Comparison of ENCODE assay signal across 8 cellular contexts in the genomic region with DNA sequence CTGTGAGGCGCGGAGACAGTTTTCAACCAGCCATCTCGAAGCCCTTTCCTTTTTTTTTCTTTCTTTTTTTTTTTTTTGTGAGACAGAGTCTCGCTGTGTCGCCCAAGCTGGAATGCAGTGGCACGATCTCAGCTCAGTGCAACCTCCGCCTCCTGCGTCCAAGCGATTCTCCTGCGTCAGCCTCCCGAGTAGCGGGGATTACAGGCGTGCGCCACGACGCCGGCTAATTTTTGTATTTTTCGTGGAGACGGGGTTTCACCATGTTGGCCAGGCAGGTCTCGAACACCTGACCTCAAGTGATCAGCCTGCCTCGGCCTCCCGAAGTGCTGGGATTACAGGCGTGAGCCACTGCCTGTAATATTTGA. TPM values are rescaled to one million over a fixed set of nuclear protein-coding genes. Genes with fewer than 3 reads are reported as not detected.
DNase-seq lines count a peak whose midpoint lies in the region; TF ChIP-seq lines count a peak whose summit lies in the region.
"Not testable (repeated sequence)": the region's sequence is repeated elsewhere in the genome, so short reads cannot be mapped to it uniquely, and the experiment has no call there.

No MANE protein-coding gene starts in this region.

- H3K79me2 ChIP-seq in mesendoderm (ENCODE audit: control insufficient read depth, insufficient read depth, low read length), result not testable (repeated sequence)

- not testable (repeated sequence) for H3K9me3 Mint-ChIP-seq in Calu3 (ENCODE audit: low read depth, unreplicated experiment); activated T-helper 2 cell treated with anti-CD3 and anti-CD28 coated beads, Interferon-gamma antibody, Interleukin-2, Interleukin-4, amounts not matched to agents 10 μg/mL and 5 μg/mL and 100 μg/mL, durations not matched to agents 14 hours and 24 hours and 36 hours; progenitor cell of endocrine pancreas (ENCODE audit: low read depth); type B pancreatic cell

- H3K23ac ChIP-seq in mesendoderm (ENCODE audit: low read length), result not testable (repeated sequence)

- H3K18ac ChIP-seq in mesendoderm (ENCODE audit: low read length), result not testable (repeated sequence)

- H2AK5ac ChIP-seq in mesendoderm (ENCODE audit: low read length), result not testable (repeated sequence)

- not testable (repeated sequence) for H3K56ac ChIP-seq in mesendoderm (ENCODE audit: low read length)

- no CpG with 5 or more reads among the region's 23 CpGs for WGBS in mesendoderm (ENCODE audit: extremely low coverage, insufficient coverage, low lambda C conversion rate)

- H3K4me3 Mint-ChIP-seq in Calu3 (ENCODE audit: low read depth, unreplicated experiment) (peak overlapping the region; percentile 84), progenitor cell of endocrine pancreas (ENCODE audit: low read depth) (peak overlapping the region; percentile 66), type B pancreatic cell (peak overlapping the region; percentile 93)
- H3K4me3 Mint-ChIP-seq in activated T-helper 2 cell treated with anti-CD3 and anti-CD28 coated beads, Interferon-gamma antibody, Interleukin-2, Interleukin-4, amounts not matched to agents 10 μg/mL and 5 μg/mL and 100 μg/mL, durations not matched to agents 14 hours and 24 hours and 36 hours (ENCODE audit: low read depth), result peak overlapping the region; percentile 62

- peaks cover 11% of the 10 kb centered on the region for H3K36me3 ChIP-seq in left ventricle myocardium inferior
- H3K36me3 ChIP-seq in mesendoderm (ENCODE audit: control insufficient read depth, insufficient read depth, low read length), result not testable (repeated sequence)

- not testable (repeated sequence) for TF ChIP-seq CTCF in Calu3 (IDR thresholded peaks at IDR 0.05; ENCODE audit: unreplicated experiment); dorsolateral prefrontal cortex (IDR thresholded peaks at IDR 0.05 in 54 of 56, conservative IDR thresholded peaks at IDR 0.05 in 2 of 56; ENCODE audit: low read depth in 1 of 56, partially characterized antibody in 56 of 56); left ventricle myocardium inferior (IDR thresholded peaks at IDR 0.05; ENCODE audit: borderline replicate concordance); progenitor cell of endocrine pancreas (IDR thresholded peaks at IDR 0.05; ENCODE audit: unreplicated experiment); type B pancreatic cell (conservative IDR thresholded peaks at IDR 0.05)

- not testable (repeated sequence) for H3K79me1 ChIP-seq in mesendoderm (ENCODE audit: low read length)

- H3K27ac Mint-ChIP-seq in Calu3 (ENCODE audit: unreplicated experiment) (peak overlapping the region; percentile 94), progenitor cell of endocrine pancreas (peak overlapping the region; percentile 48), type B pancreatic cell (peak overlapping the region; percentile 97)
- not testable (repeated sequence) for H3K27ac Mint-ChIP-seq in activated T-helper 2 cell treated with anti-CD3 and anti-CD28 coated beads, Interferon-gamma antibody, Interleukin-2, Interleukin-4, amounts not matched to agents 10 μg/mL and 5 μg/mL and 100 μg/mL, durations not matched to agents 14 hours and 24 hours and 36 hours

- not testable (repeated sequence) for H2BK15ac ChIP-seq in mesendoderm (replicated peaks; ENCODE audit: low read depth)

- H3K27ac ChIP-seq in dorsolateral prefrontal cortex (peak overlapping the region in 34 of 59 donors; percentile 21 to 92 (median 77)), left ventricle myocardium inferior (replicated peaks) (peak overlapping the region; percentile 98)
- H3K27ac ChIP-seq in mesendoderm (ENCODE audit: low read depth, low read length), result not testable (repeated sequence)

- TSS peak; percentile 77 for BruUV-seq in Calu3 (replicated peaks; lab: Mats Ljungman, UMichigan)

- DNase-seq in Calu3, result peak; percentile 17
- DNase-seq in RKO (ENCODE audit: low spot score), result peak; percentile 31
- not testable (repeated sequence) for DNase-seq in activated T-helper 2 cell treated with anti-CD3 and anti-CD28 coated beads, Interferon-gamma antibody, Interleukin-2, Interleukin-4, amounts not matched to agents 10 μg/mL and 5 μg/mL and 100 μg/mL, durations not matched to agents 14 hours and 24 hours and 36 hours (ENCODE audit: low spot score); mesendoderm; progenitor cell of endocrine pancreas (ENCODE audit: low spot score, unreplicated experiment); type B pancreatic cell (ENCODE audit: extremely low spot score, unreplicated experiment)
- DNase-seq in dorsolateral prefrontal cortex, result peak in 1 of 10 donors; percentile 44
- DNase-seq in left ventricle myocardium inferior, result peak; percentile 25

- peaks cover 50% of the 10 kb centered on the region for H3K36me3 Mint-ChIP-seq in Calu3 (ENCODE audit: insufficient read depth, unreplicated experiment)
- H3K36me3 Mint-ChIP-seq in activated T-helper 2 cell treated with anti-CD3 and anti-CD28 coated beads, Interferon-gamma antibody, Interleukin-2, Interleukin-4, amounts not matched to agents 10 μg/mL and 5 μg/mL and 100 μg/mL, durations not matched to agents 14 hours and 24 hours and 36 hours (ENCODE audit: low read depth); progenitor cell of endocrine pancreas (ENCODE audit: insufficient read depth); type B pancreatic cell: not testable (repeated sequence)

- H3K27me3 Mint-ChIP-seq in Calu3 (ENCODE audit: unreplicated experiment), result not testable (repeated sequence)
- H3K27me3 Mint-ChIP-seq in activated T-helper 2 cell treated with anti-CD3 and anti-CD28 coated beads, Interferon-gamma antibody, Interleukin-2, Interleukin-4, amounts not matched to agents 10 μg/mL and 5 μg/mL and 100 μg/mL, durations not matched to agents 14 hours and 24 hours and 36 hours (ENCODE audit: low read depth), result peaks cover 64% of the 10 kb centered on the region
- H3K27me3 Mint-ChIP-seq in progenitor cell of endocrine pancreas (peaks cover 84% of the 10 kb centered on the region), type B pancreatic cell (peaks cover 82% of the 10 kb centered on the region)

- H3K4ac ChIP-seq in mesendoderm (ENCODE audit: low read depth, low read length), result not testable (repeated sequence)

- H3K9me3 ChIP-seq in left ventricle myocardium inferior (replicated peaks), result not testable (repeated sequence)

- H4K8ac ChIP-seq in mesendoderm (ENCODE audit: low read depth, low read length), result not testable (repeated sequence)

- H4K5ac ChIP-seq in mesendoderm (ENCODE audit: low read length), result not testable (repeated sequence)

- H3K4me1 Mint-ChIP-seq in Calu3 (ENCODE audit: low read depth, unreplicated experiment) (peaks cover 45% of the 10 kb centered on the region), progenitor cell of endocrine pancreas (ENCODE audit: low read depth) (peaks cover 13% of the 10 kb centered on the region), type B pancreatic cell (ENCODE audit: unreplicated experiment) (peaks cover 15% of the 10 kb centered on the region)
- not testable (repeated sequence) for H3K4me1 Mint-ChIP-seq in activated T-helper 2 cell treated with anti-CD3 and anti-CD28 coated beads, Interferon-gamma antibody, Interleukin-2, Interleukin-4, amounts not matched to agents 10 μg/mL and 5 μg/mL and 100 μg/mL, durations not matched to agents 14 hours and 24 hours and 36 hours (ENCODE audit: low read depth)

- H3K4me2 ChIP-seq in mesendoderm (ENCODE audit: low read length), result peak overlapping the region; percentile 94

- H2BK120ac ChIP-seq in mesendoderm (ENCODE audit: low read depth, low read length), result not testable (repeated sequence)

- H3K4me3 ChIP-seq in dorsolateral prefrontal cortex (peak overlapping the region; percentile 44 to 89 (median 70)), left ventricle myocardium inferior (peak overlapping the region; percentile 77)
- not testable (repeated sequence) for H3K4me3 ChIP-seq in mesendoderm (ENCODE audit: low read length)

- intact Hi-C loops in Calu3 (cut with micrococcal nuclease; ENCODE audit: unreplicated experiment) (loop anchor here (5.0 kb wide), 1 partner anchor 262 kb away; no protein-coding TSS in a partner anchor), dorsolateral prefrontal cortex (cut with DNase I) (loop anchor here (2.0 to 10.0 kb wide), 2 partner anchors 144 to 146 kb away; no protein-coding TSS in a partner anchor)
- intact Hi-C loops in activated T-helper 2 cell treated with anti-CD3 and anti-CD28 coated beads, Interferon-gamma antibody, Interleukin-2, Interleukin-4, amounts not matched to agents 10 μg/mL and 5 μg/mL and 100 μg/mL, durations not matched to agents 14 hours and 24 hours and 36 hours (cut with micrococcal nuclease); left ventricle myocardium inferior (cut with micrococcal nuclease): not testable (repeated sequence)

- CTCF ChIA-PET in Calu3 (lab: Charles Lee), result not testable (repeated sequence)

- peaks cover 56% of the 10 kb centered on the region for H3K4me1 ChIP-seq in left ventricle myocardium inferior
- H3K4me1 ChIP-seq in mesendoderm (ENCODE audit: control insufficient read depth, low read depth, low read length), result not testable (repeated sequence)

- not testable (repeated sequence) for H2BK5ac ChIP-seq in mesendoderm (ENCODE audit: low read length)

- not testable (repeated sequence) for H3K9ac ChIP-seq in mesendoderm (ENCODE audit: low read length)

- H3K27me3 ChIP-seq in dorsolateral prefrontal cortex (peaks cover 0 to 20% (median 0%) of the 10 kb centered on the region in 45 donors), mesendoderm (ENCODE audit: insufficient read depth, low read length, poor library complexity) (peaks cover 12% of the 10 kb centered on the region)
- not testable (repeated sequence) for H3K27me3 ChIP-seq in left ventricle myocardium inferior (ENCODE audit: low read depth)

RNA-seq across cellular contexts. Expression of a gene that starts 1.0 kb away (rescaled TPM):
- total RNA-seq in Calu3 (2022), result 19.9 and 23.0 TPM in 2 replicates
- 0.52 and 1.4 TPM in 2 replicates for total RNA-seq in activated T-helper 2 cell treated with anti-CD3 and anti-CD28 coated beads, Interferon-gamma antibody, Interleukin-2, Interleukin-4, amounts not matched to agents 10 μg/mL and 5 μg/mL and 100 μg/mL, durations not matched to agents 14 hours and 24 hours and 36 hours
- 10 to 100 TPM in 43 of 120 experiments, 1 to 10 TPM in 77; 1.7 to 32.7 (median 8.3) TPM for total RNA-seq in dorsolateral prefrontal cortex
- 28.0 TPM for total RNA-seq in left ventricle myocardium inferior
- polyA plus RNA-seq in mesendoderm (2013, experiment 1 of 2), result 3.1 TPM
- polyA plus RNA-seq in mesendoderm (2013, experiment 2 of 2), result 3.7 TPM
- 8.0 and 9.2 TPM in 2 replicates for total RNA-seq in progenitor cell of endocrine pancreas
- total RNA-seq in type B pancreatic cell (ENCODE audit: low replicate concordance), result 49.5 and 136 TPM in 2 replicates
